Comparison of ENCODE assay signal across 8 cellular contexts in the genomic region with DNA sequence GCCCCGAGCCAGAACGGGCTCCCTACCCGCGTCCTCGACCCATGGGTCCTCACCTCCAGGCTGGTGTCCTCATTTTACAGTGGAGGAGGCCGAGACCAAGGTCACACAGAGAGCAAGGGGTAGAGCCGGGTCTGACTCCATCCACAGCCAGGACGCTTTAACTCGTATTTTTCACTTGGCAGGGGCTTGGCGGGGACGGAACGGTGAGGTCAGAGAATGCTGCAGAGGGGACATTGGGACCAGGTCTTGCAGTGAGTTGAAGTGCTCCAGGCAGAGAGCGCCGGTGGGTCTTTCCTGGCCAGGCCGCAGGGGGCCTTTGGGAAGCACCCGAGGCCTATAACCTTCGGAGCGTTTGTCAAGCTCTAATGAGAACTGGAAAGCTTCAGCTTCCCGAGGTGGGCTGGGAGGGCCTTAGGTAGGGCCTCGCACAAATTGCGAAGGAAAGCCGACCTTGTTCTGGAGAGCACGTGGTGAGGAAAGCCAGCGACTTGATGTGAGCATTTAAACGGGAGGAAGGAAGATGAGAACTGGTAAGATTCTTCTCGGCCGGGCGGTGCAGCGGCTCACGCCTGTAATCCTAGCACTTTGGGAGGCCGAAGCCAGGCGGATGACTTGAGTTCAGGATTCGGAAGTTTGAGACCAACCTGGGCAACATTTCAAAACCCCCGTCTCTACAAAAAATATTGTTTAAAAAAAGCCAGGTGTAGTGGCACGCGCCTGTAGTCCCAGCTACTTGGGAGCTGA. TPM values are rescaled to one million over a fixed set of nuclear protein-coding genes. Genes with fewer than 3 reads are reported as not detected.
DNase-seq lines count a peak whose midpoint lies in the region; ATAC-seq and TF ChIP-seq lines count a peak whose summit lies in the region.

No MANE protein-coding gene starts in this region.

- no peak for TF ChIP-seq POLR2A in breast epithelium (IDR thresholded peaks at IDR 0.05)

- intact Hi-C loops in breast epithelium (cut with DNase I; ENCODE audit: low total_unique reads), result no loop called here
- intact Hi-C loops in aorta (cut with DNase I), result loop anchor here in 1 of 2 donors (5.0 kb wide), 1 partner anchor 200 kb away; a partner anchor contains a TSS

- H3K36me3 ChIP-seq in KOPT-K1 (ENCODE audit: insufficient read depth, low read length) (no peaks in the 10 kb centered on the region), breast epithelium (no peaks in the 10 kb centered on the region), aorta (ENCODE audit: control insufficient read depth in 1 of 2, insufficient read depth in 2 of 2, low read length in 1 of 2) (no peaks in the 10 kb centered on the region)

- H3K27ac ChIP-seq in AG04450 (ENCODE audit: low read depth, low read length) (no peak overlapping the region), KOPT-K1 (ENCODE audit: low read depth, low read length, poor library complexity, severe bottlenecking) (peak overlapping the region; percentile 85), breast epithelium (peak overlapping the region; percentile 91 to 93), aorta (ENCODE audit: low read depth in 1 of 2, low read length in 2 of 2) (no peak overlapping the region)

- no peak for DNase-seq in AG04450 (ENCODE audit: low read depth, low spot score)
- no peak for DNase-seq in breast epithelium (ENCODE audit: low spot score in 2 of 2)
- peak; percentile 22 for DNase-seq in medulla oblongata (ENCODE audit: extremely low spot score)
- DNase-seq in aorta, result peak in 1 of 2 donors; percentile 45
- no peak for DNase-seq in stimulated activated CD4-positive, alpha-beta T cell treated with anti-CD3 and anti-CD28 coated beads, Interleukin-2, amount 100 ng/mL, for 48 hours
- no peak for DNase-seq in activated CD4-positive, alpha-beta T cell treated with anti-CD3 and anti-CD28 coated beads, Interleukin-2, amount 50 U/mL, for 1 hour
- no peak for DNase-seq in NCI-H1092 treated with DMSO at 0.1 percent for 48 hours (lab: John Stamatoyannopoulos, UW)

- H3K4me3 ChIP-seq in AG04450 (ENCODE audit: low read depth, low read length) (peak overlapping the region; percentile 74), breast epithelium (peak overlapping the region; percentile 88 to 99 (median 90)), aorta (ENCODE audit: low read length in 2 of 2) (peak overlapping the region; percentile 11 to 24)

- POLR2A ChIA-PET in AG04450 (lab: Yijun Ruan, JAX), result interaction anchor here (0.7 kb wide), 1 partner anchor 19 kb away, joined by 3 read pairs; no protein-coding TSS in a partner anchor

- CTCF ChIA-PET in AG04450 (lab: Charles Lee), result no interaction called here

- ATAC-seq in aorta (ENCODE audit: low FRiP score), result no peak

- H3K9me3 ChIP-seq in AG04450 (ENCODE audit: control insufficient read depth, insufficient read depth, low read length) (no peaks in the 10 kb centered on the region), KOPT-K1 (ENCODE audit: insufficient read depth, low read length, poor library complexity, severe bottlenecking) (no peaks in the 10 kb centered on the region), breast epithelium (no peaks in the 10 kb centered on the region), aorta (ENCODE audit: control insufficient read depth, low read length) (no peaks in the 10 kb centered on the region)

- WGBS in aorta, 2 donors, result 55 to 62% methylated on average over 36 of the region's 36 CpGs

- no peak for TF ChIP-seq CTCF in AG04450 (IDR thresholded peaks at IDR 0.05; ENCODE audit: low read depth, low read length)
- no peak for TF ChIP-seq CTCF in breast epithelium (IDR thresholded peaks at IDR 0.05)

- H3K27me3 ChIP-seq in AG04450 (ENCODE audit: control insufficient read depth, insufficient read depth, low read length) (no peaks in the 10 kb centered on the region), breast epithelium (no peaks in the 10 kb centered on the region), aorta (ENCODE audit: control insufficient read depth in 1 of 2, insufficient read depth in 2 of 2, low read length in 1 of 2) (no peaks in the 10 kb centered on the region)

- peaks cover 17 to 27% of the 10 kb centered on the region in 2 donors for H3K4me1 ChIP-seq in breast epithelium
- peaks cover 0 to 2% of the 10 kb centered on the region in 2 donors for H3K4me1 ChIP-seq in aorta (ENCODE audit: control insufficient read depth in 1 of 2, insufficient read depth in 2 of 2, low read length in 2 of 2)

RNA-seq across cellular contexts. Expression of a gene that starts 0.9 kb away (rescaled TPM):
- polyA plus RNA-seq in AG04450 (2011; rRNA removed) (7.1 and 9.0 TPM in 2 replicates), aorta (10 to 100 TPM; 17.3 to 23.6 TPM)
- 9.5 and 12.0 TPM in 2 replicates for polyA minus RNA-seq in AG04450 (2011; rRNA and poly(A)+ RNA removed)
- total RNA-seq in breast epithelium (10 to 100 TPM; 37.6 to 77.7 (median 50.6) TPM), aorta (10 to 100 TPM; 33.5 to 35.1 TPM)

RNA-seq across cellular contexts. Expression of a gene that starts 37.0 kb away (rescaled TPM):
- not detected in 2 replicates for polyA plus RNA-seq in AG04450 (2011; rRNA removed)
- polyA minus RNA-seq in AG04450 (2011; rRNA and poly(A)+ RNA removed), result not detected in 2 replicates
- total RNA-seq in breast epithelium, result under 1 TPM in 1 of 3 donors, not detected in 2; 0.33 TPM
- total RNA-seq in aorta, result under 1 TPM in 1 of 2 donors, not detected in 1; 0.18 TPM
- not detected for polyA plus RNA-seq in aorta

Comparison
In these comparisons a context has a peak if more than half of its experiments do, and no peak if none do; other contexts are left out.
1. H3K27ac ChIP-seq: peak in KOPT-K1 (single experiment) and breast epithelium (2 of 2); none in AG04450 (single experiment) and aorta (0 of 2).
2. H3K4me3 ChIP-seq: peak in every context shown above with its lines; median percentile 90 in breast epithelium; 74 in AG04450; 18 in aorta.